ENCODE assay signal across 1 cellular context in the genomic region with DNA sequence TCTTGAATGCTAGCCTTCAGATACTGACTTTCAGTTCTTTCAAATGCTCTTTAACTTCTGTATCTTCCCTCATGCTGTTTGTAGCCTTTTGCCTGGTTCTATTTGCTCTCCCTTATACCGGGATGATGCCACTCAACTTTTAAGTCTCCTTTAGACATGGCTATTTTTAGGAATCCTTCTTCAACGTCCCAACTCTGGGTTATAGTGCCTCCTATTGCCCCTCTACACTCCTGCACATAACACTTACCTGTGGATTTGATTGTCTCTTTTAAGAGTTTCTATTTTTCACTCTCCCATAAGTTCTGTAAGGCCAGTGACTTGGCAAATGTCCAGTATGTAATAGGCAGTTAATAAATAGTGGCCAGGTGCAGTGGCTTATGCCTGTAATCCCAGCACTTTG.
TF ChIP-seq lines count a peak whose summit lies in the region.

No MANE protein-coding gene starts in this region.

TF ChIP-seq in H1, 55 proteins besides CTCF, POLR2A, EP300 and RAD21:
- TF ChIP-seq GTF2F1 (IDR thresholded peaks at IDR 0.05; ENCODE audit: borderline replicate concordance, low read depth, low read length) (no peak), POU5F1 (IDR thresholded peaks at IDR 0.05; ENCODE audit: low read depth, low read length) (no peak), HDAC2 (IDR thresholded peaks at IDR 0.05; ENCODE audit: borderline replicate concordance in 1 of 2, low read depth in 2 of 2, low read length in 2 of 2) (no peak), KDM1A (IDR thresholded peaks at IDR 0.05; ENCODE audit: borderline replicate concordance, low read length) (no peak), YY1 (IDR thresholded peaks at IDR 0.05; ENCODE audit: low read depth, low read length) (no peak), SP1 (IDR thresholded peaks at IDR 0.05; ENCODE audit: low read depth, low read length) (no peak), ASH2L (IDR thresholded peaks at IDR 0.05; ENCODE audit: low read length) (no peak), SIN3A (conservative IDR thresholded peaks at IDR 0.05 in 1 of 2, IDR thresholded peaks at IDR 0.05 in 1 of 2; ENCODE audit: low read depth in 1 of 2, low read length in 2 of 2) (no peak), KDM5A (IDR thresholded peaks at IDR 0.05; ENCODE audit: low read length) (no peak), EGR1 (IDR thresholded peaks at IDR 0.05; ENCODE audit: borderline replicate concordance, low read depth, low read length) (no peak)
- TF ChIP-seq, protein P1, sequence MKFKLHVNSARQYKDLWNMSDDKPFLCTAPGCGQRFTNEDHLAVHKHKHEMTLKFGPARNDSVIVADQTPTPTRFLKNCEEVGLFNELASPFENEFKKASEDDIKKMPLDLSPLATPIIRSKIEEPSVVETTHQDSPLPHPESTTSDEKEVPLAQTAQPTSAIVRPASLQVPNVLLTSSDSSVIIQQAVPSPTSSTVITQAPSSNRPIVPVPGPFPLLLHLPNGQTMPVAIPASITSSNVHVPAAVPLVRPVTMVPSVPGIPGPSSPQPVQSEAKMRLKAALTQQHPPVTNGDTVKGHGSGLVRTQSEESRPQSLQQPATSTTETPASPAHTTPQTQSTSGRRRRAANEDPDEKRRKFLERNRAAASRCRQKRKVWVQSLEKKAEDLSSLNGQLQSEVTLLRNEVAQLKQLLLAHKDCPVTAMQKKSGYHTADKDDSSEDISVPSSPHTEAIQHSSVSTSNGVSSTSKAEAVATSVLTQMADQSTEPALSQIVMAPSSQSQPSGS (IDR thresholded peaks at IDR 0.05; ENCODE audit: low read length): no peak
